In genomic region chr3:155032918-155033317, GRCh38 we compare ENCODE assay signal across 16 cellular contexts. TPM values are rescaled to one million over a fixed set of nuclear protein-coding genes. Genes with fewer than 3 reads are reported as not detected.
DNase-seq lines count a peak whose midpoint lies in the region; ATAC-seq and TF ChIP-seq lines count a peak whose summit lies in the region.
"Had no signal": no experiment of that assay in that cellular context is flagged by ENCODE, and none has a peak within 500 bp of the region (broad histone marks: within the 10 kb centered on the region; RNA-seq: fewer than 3 reads in every experiment).

No MANE protein-coding gene starts in this region.

- H3K79me2 ChIP-seq in hepatocyte, result no peaks in the 10 kb centered on the region

- H3K27me3 ChIP-seq in hepatocyte, result no peaks in the 10 kb centered on the region
- H3K27me3 ChIP-seq: BE2C had no signal

- no peaks in the 10 kb centered on the region for H3K36me3 ChIP-seq in hepatocyte (replicated peaks; ENCODE audit: insufficient read depth, low read depth)
- H3K36me3 ChIP-seq: BE2C had no signal

- H3K9me3 ChIP-seq in hepatocyte (ENCODE audit: low read depth), result no peaks in the 10 kb centered on the region
- H3K9me3 ChIP-seq: BE2C had no signal

- H3K4me1 Mint-ChIP-seq in WTC11, result peaks cover 27% of the 10 kb centered on the region
- H3K4me1 Mint-ChIP-seq: nephron had no signal

- no peak overlapping the region for H3K4me3 Mint-ChIP-seq in WTC11
- H3K4me3 Mint-ChIP-seq: activated T-cell treated with anti-CD3 and anti-CD28 coated beads, Interleukin-2, amount 50 U/mL, for 4 hours; nephron had no signal

- H3K9me3 Mint-ChIP-seq in WTC11, result peaks cover 19% of the 10 kb centered on the region

- ATAC-seq in WTC11, result peak; percentile 28; the same call in 1 of the 2 replicates
- ATAC-seq in HG03439 (IDR thresholded peaks at IDR 0.05; ENCODE audit: unreplicated experiment), result no peak
- ATAC-seq: activated T-cell treated with anti-CD3 and anti-CD28 coated beads, Interleukin-2, amount 50 U/mL, for 4 hours; esophagus mucosa had no signal

- no peak overlapping the region for H3K4me3 ChIP-seq in hepatocyte

- H3K27ac Mint-ChIP-seq in WTC11, result no peak overlapping the region

- DNase-seq in AML-193 (lab: John Stamatoyannopoulos, UW), result peak; percentile 95 to 96
- peak; percentile 31 for DNase-seq in KBM-7
- no peak for DNase-seq in WTC11 (ENCODE audit: low spot score)
- DNase-seq in hepatocyte (ENCODE audit: low spot score), result no peak
- no peak for DNase-seq in NCI-H2107 treated with DMSO at 0.1 percent for 48 hours (lab: John Stamatoyannopoulos, UW; ENCODE audit: unreplicated experiment)
- DNase-seq in stimulated activated CD4-positive, alpha-beta T cell treated with anti-CD3 and anti-CD28 coated beads, Interleukin-2, amount 100 ng/mL, for 24 hours, result no peak
- DNase-seq in NCI-H2227 treated with DMSO at 0.1 percent for 48 hours (lab: John Stamatoyannopoulos, UW), result no peak
- DNase-seq: activated CD4-positive, CD25-positive, alpha-beta regulatory T cell; activated T-cell treated with anti-CD3 and anti-CD28 coated beads, Interleukin-2, amount 50 U/mL, for 4 hours; BE2C; NCI-H1048; NCI-H510A treated with DMSO at 0.1 percent for 48 hours; Right ventricle myocardium superior had no signal

- TF ChIP-seq CTCF in WTC11 (IDR thresholded peaks at IDR 0.05) (no peak), hepatocyte (IDR thresholded peaks at IDR 0.05; ENCODE audit: poor library complexity) (no peak)

- peaks cover 26% of the 10 kb centered on the region for H3K4me1 ChIP-seq in hepatocyte (ENCODE audit: insufficient read depth)
- H3K4me1 ChIP-seq: BE2C had no signal

- CTCF ChIA-PET in WTC11 (lab: Charles Lee), result interaction anchor here (0.6 kb wide), 1 partner anchor 640 kb away, joined by 3 read pairs; no protein-coding TSS in a partner anchor

- no peaks in the 10 kb centered on the region for H4K20me1 ChIP-seq in hepatocyte (ENCODE audit: insufficient read depth, poor library complexity, severe bottlenecking)

- peak overlapping the region; percentile 78 for H3K27ac ChIP-seq in hepatocyte

- no peak overlapping the region for H2AFZ ChIP-seq in hepatocyte

- POLR2A ChIA-PET in WTC11 (lab: Charles Lee), result no interaction called here

- no peaks in the 10 kb centered on the region for H3K9me2 ChIP-seq in hepatocyte (replicated peaks; ENCODE audit: insufficient read depth)

- H3K4me2 ChIP-seq in hepatocyte, result no peak overlapping the region

- peaks cover 18% of the 10 kb centered on the region for H3K36me3 Mint-ChIP-seq in WTC11

- in situ Hi-C loops in KBM-7 (cut with MboI; ENCODE audit: low pct_unique_long_range_greater_than_20kb, low sequenced_read_pairs), result no loop called here

- H3K27me3 Mint-ChIP-seq in WTC11 (ENCODE audit: low read depth), result no peaks in the 10 kb centered on the region

TF ChIP-seq in WTC11, 78 proteins besides CTCF, POLR2A, EP300 and RAD21 (continues in another document):
- TF ChIP-seq, protein P1, sequence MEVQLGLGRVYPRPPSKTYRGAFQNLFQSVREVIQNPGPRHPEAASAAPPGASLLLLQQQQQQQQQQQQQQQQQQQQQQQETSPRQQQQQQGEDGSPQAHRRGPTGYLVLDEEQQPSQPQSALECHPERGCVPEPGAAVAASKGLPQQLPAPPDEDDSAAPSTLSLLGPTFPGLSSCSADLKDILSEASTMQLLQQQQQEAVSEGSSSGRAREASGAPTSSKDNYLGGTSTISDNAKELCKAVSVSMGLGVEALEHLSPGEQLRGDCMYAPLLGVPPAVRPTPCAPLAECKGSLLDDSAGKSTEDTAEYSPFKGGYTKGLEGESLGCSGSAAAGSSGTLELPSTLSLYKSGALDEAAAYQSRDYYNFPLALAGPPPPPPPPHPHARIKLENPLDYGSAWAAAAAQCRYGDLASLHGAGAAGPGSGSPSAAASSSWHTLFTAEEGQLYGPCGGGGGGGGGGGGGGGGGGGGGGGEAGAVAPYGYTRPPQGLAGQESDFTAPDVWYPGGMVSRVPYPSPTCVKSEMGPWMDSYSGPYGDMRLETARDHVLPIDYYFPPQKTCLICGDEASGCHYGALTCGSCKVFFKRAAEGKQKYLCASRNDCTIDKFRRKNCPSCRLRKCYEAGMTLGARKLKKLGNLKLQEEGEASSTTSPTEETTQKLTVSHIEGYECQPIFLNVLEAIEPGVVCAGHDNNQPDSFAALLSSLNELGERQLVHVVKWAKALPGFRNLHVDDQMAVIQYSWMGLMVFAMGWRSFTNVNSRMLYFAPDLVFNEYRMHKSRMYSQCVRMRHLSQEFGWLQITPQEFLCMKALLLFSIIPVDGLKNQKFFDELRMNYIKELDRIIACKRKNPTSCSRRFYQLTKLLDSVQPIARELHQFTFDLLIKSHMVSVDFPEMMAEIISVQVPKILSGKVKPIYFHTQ (CRISPR knock-in tag; IDR thresholded peaks at IDR 0.05), result no peak
- TF ChIP-seq NR1H2 (CRISPR knock-in tag; IDR thresholded peaks at IDR 0.05), result no peak
- no peak for TF ChIP-seq TEAD1 (CRISPR knock-in tag; IDR thresholded peaks at IDR 0.05)
- TF ChIP-seq, protein P2, sequence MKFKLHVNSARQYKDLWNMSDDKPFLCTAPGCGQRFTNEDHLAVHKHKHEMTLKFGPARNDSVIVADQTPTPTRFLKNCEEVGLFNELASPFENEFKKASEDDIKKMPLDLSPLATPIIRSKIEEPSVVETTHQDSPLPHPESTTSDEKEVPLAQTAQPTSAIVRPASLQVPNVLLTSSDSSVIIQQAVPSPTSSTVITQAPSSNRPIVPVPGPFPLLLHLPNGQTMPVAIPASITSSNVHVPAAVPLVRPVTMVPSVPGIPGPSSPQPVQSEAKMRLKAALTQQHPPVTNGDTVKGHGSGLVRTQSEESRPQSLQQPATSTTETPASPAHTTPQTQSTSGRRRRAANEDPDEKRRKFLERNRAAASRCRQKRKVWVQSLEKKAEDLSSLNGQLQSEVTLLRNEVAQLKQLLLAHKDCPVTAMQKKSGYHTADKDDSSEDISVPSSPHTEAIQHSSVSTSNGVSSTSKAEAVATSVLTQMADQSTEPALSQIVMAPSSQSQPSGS (CRISPR knock-in tag; IDR thresholded peaks at IDR 0.05; ENCODE audit: borderline replicate concordance, low read depth), result no peak
- no peak for TF ChIP-seq ELF4 (CRISPR knock-in tag; IDR thresholded peaks at IDR 0.05; ENCODE audit: low read depth)
- TF ChIP-seq, protein P3, sequence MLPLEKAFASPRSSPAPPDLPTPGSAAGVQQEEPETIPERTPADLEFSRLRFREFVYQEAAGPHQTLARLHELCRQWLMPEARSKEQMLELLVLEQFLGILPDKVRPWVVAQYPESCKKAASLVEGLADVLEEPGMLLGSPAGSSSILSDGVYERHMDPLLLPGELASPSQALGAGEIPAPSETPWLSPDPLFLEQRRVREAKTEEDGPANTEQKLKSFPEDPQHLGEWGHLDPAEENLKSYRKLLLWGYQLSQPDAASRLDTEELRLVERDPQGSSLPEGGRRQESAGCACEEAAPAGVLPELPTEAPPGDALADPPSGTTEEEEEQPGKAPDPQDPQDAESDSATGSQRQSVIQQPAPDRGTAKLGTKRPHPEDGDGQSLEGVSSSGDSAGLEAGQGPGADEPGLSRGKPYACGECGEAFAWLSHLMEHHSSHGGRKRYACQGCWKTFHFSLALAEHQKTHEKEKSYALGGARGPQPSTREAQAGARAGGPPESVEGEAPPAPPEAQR (CRISPR knock-in tag; IDR thresholded peaks at IDR 0.05), result no peak
- TF ChIP-seq ZNF317 (CRISPR knock-in tag; IDR thresholded peaks at IDR 0.05; ENCODE audit: borderline replicate concordance, low read depth), result no peak
- TF ChIP-seq, protein P4, sequence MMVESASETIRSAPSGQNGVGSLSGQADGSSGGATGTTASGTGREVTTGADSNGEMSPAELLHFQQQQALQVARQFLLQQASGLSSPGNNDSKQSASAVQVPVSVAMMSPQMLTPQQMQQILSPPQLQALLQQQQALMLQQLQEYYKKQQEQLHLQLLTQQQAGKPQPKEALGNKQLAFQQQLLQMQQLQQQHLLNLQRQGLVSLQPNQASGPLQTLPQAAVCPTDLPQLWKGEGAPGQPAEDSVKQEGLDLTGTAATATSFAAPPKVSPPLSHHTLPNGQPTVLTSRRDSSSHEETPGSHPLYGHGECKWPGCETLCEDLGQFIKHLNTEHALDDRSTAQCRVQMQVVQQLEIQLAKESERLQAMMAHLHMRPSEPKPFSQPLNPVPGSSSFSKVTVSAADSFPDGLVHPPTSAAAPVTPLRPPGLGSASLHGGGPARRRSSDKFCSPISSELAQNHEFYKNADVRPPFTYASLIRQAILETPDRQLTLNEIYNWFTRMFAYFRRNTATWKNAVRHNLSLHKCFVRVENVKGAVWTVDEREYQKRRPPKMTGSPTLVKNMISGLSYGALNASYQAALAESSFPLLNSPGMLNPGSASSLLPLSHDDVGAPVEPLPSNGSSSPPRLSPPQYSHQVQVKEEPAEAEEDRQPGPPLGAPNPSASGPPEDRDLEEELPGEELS (CRISPR knock-in tag; IDR thresholded peaks at IDR 0.05), result no peak
- TF ChIP-seq FOXJ3 (CRISPR knock-in tag; IDR thresholded peaks at IDR 0.05; ENCODE audit: borderline replicate concordance), result no peak
- TF ChIP-seq, protein P5, sequence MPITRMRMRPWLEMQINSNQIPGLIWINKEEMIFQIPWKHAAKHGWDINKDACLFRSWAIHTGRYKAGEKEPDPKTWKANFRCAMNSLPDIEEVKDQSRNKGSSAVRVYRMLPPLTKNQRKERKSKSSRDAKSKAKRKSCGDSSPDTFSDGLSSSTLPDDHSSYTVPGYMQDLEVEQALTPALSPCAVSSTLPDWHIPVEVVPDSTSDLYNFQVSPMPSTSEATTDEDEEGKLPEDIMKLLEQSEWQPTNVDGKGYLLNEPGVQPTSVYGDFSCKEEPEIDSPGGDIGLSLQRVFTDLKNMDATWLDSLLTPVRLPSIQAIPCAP (CRISPR knock-in tag; IDR thresholded peaks at IDR 0.05), result no peak
- no peak for TF ChIP-seq SOX15 (CRISPR knock-in tag; IDR thresholded peaks at IDR 0.05)
- TF ChIP-seq, protein P6, sequence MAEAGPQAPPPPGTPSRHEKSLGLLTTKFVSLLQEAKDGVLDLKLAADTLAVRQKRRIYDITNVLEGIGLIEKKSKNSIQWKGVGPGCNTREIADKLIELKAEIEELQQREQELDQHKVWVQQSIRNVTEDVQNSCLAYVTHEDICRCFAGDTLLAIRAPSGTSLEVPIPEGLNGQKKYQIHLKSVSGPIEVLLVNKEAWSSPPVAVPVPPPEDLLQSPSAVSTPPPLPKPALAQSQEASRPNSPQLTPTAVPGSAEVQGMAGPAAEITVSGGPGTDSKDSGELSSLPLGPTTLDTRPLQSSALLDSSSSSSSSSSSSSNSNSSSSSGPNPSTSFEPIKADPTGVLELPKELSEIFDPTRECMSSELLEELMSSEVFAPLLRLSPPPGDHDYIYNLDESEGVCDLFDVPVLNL (CRISPR knock-in tag; IDR thresholded peaks at IDR 0.05; ENCODE audit: borderline replicate concordance, low read depth), result no peak
- TF ChIP-seq TEAD4 (CRISPR knock-in tag; IDR thresholded peaks at IDR 0.05), result no peak
- no peak for TF ChIP-seq SMAD4 (CRISPR knock-in tag; IDR thresholded peaks at IDR 0.05)

RNA-seq across cellular contexts. Expression of gene MME, which starts 47.2 kb away (rescaled TPM):
- total RNA-seq in WTC11 (2021), result 23.7 to 24.4 TPM (median 23.9 TPM) in 3 replicates
- 223 and 250 TPM in 2 replicates for total RNA-seq in hepatocyte
- 135 TPM in 2 replicates for polyA plus RNA-seq in hepatocyte

Comparison
In these comparisons a context has a peak if more than half of its experiments do, and no peak if none do; other contexts are left out.
1. DNase-seq: peak in AML-193 (2 of 2) and KBM-7 (single experiment); none in WTC11 (single experiment), hepatocyte (single experiment), NCI-H2107 treated with DMSO at 0.1 percent for 48 hours (single experiment), stimulated activated CD4-positive, alpha-beta T cell treated with anti-CD3 and anti-CD28 coated beads, Interleukin-2, amount 100 ng/mL, for 24 hours (0 of 2) and NCI-H2227 treated with DMSO at 0.1 percent for 48 hours (single experiment).